Comparison of ENCODE assay signal across 3 cellular contexts in the genomic region with DNA sequence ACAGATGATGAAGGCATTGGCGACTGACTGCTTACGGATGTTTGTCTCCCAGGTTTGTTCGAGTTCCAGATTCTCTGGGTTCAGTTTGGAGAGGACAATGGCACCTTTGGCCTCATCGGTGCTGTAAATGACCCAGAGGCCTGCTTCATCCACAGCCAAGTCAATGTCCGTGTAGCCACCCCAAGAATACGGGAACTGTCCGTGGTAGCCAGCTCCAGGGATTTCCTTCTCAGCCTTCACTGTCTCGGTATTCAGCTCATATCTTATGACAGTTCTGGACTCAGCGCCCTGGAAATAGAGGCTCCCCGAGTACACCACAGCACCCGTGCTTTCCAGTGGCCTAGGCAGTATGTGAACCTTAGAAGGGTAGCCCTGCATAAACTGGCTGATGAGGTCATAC.
A peak's percentile ranks its signal among the peaks of the same experiment; 100 is the strongest.
TF ChIP-seq lines count a peak whose summit lies in the region.

No MANE protein-coding gene starts in this region.

TF ChIP-seq in A549, 52 proteins besides CTCF, POLR2A, EP300 and RAD21:
- TF ChIP-seq, protein P1, sequence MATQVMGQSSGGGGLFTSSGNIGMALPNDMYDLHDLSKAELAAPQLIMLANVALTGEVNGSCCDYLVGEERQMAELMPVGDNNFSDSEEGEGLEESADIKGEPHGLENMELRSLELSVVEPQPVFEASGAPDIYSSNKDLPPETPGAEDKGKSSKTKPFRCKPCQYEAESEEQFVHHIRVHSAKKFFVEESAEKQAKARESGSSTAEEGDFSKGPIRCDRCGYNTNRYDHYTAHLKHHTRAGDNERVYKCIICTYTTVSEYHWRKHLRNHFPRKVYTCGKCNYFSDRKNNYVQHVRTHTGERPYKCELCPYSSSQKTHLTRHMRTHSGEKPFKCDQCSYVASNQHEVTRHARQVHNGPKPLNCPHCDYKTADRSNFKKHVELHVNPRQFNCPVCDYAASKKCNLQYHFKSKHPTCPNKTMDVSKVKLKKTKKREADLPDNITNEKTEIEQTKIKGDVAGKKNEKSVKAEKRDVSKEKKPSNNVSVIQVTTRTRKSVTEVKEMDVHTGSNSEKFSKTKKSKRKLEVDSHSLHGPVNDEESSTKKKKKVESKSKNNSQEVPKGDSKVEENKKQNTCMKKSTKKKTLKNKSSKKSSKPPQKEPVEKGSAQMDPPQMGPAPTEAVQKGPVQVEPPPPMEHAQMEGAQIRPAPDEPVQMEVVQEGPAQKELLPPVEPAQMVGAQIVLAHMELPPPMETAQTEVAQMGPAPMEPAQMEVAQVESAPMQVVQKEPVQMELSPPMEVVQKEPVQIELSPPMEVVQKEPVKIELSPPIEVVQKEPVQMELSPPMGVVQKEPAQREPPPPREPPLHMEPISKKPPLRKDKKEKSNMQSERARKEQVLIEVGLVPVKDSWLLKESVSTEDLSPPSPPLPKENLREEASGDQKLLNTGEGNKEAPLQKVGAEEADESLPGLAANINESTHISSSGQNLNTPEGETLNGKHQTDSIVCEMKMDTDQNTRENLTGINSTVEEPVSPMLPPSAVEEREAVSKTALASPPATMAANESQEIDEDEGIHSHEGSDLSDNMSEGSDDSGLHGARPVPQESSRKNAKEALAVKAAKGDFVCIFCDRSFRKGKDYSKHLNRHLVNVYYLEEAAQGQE (IDR thresholded peaks at IDR 0.05) = peak; percentile 72
- TF ChIP-seq, protein P2, sequence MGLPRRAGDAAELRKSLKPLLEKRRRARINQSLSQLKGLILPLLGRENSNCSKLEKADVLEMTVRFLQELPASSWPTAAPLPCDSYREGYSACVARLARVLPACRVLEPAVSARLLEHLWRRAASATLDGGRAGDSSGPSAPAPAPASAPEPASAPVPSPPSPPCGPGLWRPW (IDR thresholded peaks at IDR 0.05) = no peak

TF ChIP-seq in HCT116, 20 proteins besides CTCF, POLR2A, EP300 and RAD21:
- TF ChIP-seq YY1 (IDR thresholded peaks at IDR 0.05; ENCODE audit: extremely low read depth, insufficient replicate concordance, low read depth, low read length) = no peak
- TF ChIP-seq, protein P1 (IDR thresholded peaks at IDR 0.05; ENCODE audit: low read depth) = peak; percentile 59
- TF ChIP-seq EZH2 (IDR thresholded peaks at IDR 0.05) = no peak
- TF ChIP-seq EZH2phosphoT487 (IDR thresholded peaks at IDR 0.05; ENCODE audit: borderline replicate concordance) = no peak

TF ChIP-seq in WTC11, 78 proteins besides CTCF, POLR2A, EP300 and RAD21:
- TF ChIP-seq ZNF317 (CRISPR knock-in tag; IDR thresholded peaks at IDR 0.05; ENCODE audit: borderline replicate concordance, low read depth) (no peak), ATF1 (CRISPR knock-in tag; IDR thresholded peaks at IDR 0.05) (0 out of 2 replicates have a peak, but pooled peaks have one; percentile 14), CBFB (CRISPR knock-in tag; IDR thresholded peaks at IDR 0.05; ENCODE audit: low read depth) (no peak), ETV6 (CRISPR knock-in tag; IDR thresholded peaks at IDR 0.05) (0 out of 2 replicates have a peak, but pooled peaks have one; percentile 32), ZNF138 (CRISPR knock-in tag; conservative IDR thresholded peaks at IDR 0.05) (no peak)
- TF ChIP-seq, protein P3, sequence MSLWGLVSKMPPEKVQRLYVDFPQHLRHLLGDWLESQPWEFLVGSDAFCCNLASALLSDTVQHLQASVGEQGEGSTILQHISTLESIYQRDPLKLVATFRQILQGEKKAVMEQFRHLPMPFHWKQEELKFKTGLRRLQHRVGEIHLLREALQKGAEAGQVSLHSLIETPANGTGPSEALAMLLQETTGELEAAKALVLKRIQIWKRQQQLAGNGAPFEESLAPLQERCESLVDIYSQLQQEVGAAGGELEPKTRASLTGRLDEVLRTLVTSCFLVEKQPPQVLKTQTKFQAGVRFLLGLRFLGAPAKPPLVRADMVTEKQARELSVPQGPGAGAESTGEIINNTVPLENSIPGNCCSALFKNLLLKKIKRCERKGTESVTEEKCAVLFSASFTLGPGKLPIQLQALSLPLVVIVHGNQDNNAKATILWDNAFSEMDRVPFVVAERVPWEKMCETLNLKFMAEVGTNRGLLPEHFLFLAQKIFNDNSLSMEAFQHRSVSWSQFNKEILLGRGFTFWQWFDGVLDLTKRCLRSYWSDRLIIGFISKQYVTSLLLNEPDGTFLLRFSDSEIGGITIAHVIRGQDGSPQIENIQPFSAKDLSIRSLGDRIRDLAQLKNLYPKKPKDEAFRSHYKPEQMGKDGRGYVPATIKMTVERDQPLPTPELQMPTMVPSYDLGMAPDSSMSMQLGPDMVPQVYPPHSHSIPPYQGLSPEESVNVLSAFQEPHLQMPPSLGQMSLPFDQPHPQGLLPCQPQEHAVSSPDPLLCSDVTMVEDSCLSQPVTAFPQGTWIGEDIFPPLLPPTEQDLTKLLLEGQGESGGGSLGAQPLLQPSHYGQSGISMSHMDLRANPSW (CRISPR knock-in tag; conservative IDR thresholded peaks at IDR 0.05; ENCODE audit: low read depth) = no peak
- TF ChIP-seq, protein P4, sequence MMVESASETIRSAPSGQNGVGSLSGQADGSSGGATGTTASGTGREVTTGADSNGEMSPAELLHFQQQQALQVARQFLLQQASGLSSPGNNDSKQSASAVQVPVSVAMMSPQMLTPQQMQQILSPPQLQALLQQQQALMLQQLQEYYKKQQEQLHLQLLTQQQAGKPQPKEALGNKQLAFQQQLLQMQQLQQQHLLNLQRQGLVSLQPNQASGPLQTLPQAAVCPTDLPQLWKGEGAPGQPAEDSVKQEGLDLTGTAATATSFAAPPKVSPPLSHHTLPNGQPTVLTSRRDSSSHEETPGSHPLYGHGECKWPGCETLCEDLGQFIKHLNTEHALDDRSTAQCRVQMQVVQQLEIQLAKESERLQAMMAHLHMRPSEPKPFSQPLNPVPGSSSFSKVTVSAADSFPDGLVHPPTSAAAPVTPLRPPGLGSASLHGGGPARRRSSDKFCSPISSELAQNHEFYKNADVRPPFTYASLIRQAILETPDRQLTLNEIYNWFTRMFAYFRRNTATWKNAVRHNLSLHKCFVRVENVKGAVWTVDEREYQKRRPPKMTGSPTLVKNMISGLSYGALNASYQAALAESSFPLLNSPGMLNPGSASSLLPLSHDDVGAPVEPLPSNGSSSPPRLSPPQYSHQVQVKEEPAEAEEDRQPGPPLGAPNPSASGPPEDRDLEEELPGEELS (CRISPR knock-in tag; IDR thresholded peaks at IDR 0.05) = no peak
- TF ChIP-seq, protein P5, sequence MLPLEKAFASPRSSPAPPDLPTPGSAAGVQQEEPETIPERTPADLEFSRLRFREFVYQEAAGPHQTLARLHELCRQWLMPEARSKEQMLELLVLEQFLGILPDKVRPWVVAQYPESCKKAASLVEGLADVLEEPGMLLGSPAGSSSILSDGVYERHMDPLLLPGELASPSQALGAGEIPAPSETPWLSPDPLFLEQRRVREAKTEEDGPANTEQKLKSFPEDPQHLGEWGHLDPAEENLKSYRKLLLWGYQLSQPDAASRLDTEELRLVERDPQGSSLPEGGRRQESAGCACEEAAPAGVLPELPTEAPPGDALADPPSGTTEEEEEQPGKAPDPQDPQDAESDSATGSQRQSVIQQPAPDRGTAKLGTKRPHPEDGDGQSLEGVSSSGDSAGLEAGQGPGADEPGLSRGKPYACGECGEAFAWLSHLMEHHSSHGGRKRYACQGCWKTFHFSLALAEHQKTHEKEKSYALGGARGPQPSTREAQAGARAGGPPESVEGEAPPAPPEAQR (CRISPR knock-in tag; IDR thresholded peaks at IDR 0.05) = no peak
- TF ChIP-seq, protein P6, sequence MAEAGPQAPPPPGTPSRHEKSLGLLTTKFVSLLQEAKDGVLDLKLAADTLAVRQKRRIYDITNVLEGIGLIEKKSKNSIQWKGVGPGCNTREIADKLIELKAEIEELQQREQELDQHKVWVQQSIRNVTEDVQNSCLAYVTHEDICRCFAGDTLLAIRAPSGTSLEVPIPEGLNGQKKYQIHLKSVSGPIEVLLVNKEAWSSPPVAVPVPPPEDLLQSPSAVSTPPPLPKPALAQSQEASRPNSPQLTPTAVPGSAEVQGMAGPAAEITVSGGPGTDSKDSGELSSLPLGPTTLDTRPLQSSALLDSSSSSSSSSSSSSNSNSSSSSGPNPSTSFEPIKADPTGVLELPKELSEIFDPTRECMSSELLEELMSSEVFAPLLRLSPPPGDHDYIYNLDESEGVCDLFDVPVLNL (CRISPR knock-in tag; IDR thresholded peaks at IDR 0.05; ENCODE audit: borderline replicate concordance, low read depth) = no peak
TF ChIP-seq in WTC11: peak in this region for 2.
